Comparison of ENCODE assay signal across 1 cellular context in genomic region chr6:46653439-46653942, GRCh38.
TF ChIP-seq lines count a peak whose summit lies in the region.

No MANE protein-coding gene starts in this region.

TF ChIP-seq in GM12878, 131 proteins besides CTCF, POLR2A, EP300 and RAD21 (continued from another document):
- no peak for TF ChIP-seq IRF3 (IDR thresholded peaks at IDR 0.05)
- no peak for TF ChIP-seq NR2C1 (IDR thresholded peaks at IDR 0.05)
- TF ChIP-seq ZBTB40 (IDR thresholded peaks at IDR 0.05; ENCODE audit: borderline replicate concordance), result no peak
- TF ChIP-seq IRF4 (IDR thresholded peaks at IDR 0.05; ENCODE audit: low read depth, low read length), result no peak
- TF ChIP-seq BCLAF1 (IDR thresholded peaks at IDR 0.05), result no peak
- no peak for TF ChIP-seq ZNF592 (IDR thresholded peaks at IDR 0.05)
- TF ChIP-seq MXI1 (IDR thresholded peaks at IDR 0.05; ENCODE audit: low read depth, low read length), result no peak
- no peak for TF ChIP-seq CBX3 (IDR thresholded peaks at IDR 0.05; ENCODE audit: borderline replicate concordance, low read depth)
- no peak for TF ChIP-seq NFXL1 (IDR thresholded peaks at IDR 0.05; ENCODE audit: borderline replicate concordance)
- TF ChIP-seq SKIL (IDR thresholded peaks at IDR 0.05; ENCODE audit: low read depth, poor library complexity, severe bottlenecking), result no peak
- no peak for TF ChIP-seq ZSCAN29 (IDR thresholded peaks at IDR 0.05)
- TF ChIP-seq HCFC1 (IDR thresholded peaks at IDR 0.05; ENCODE audit: low read length), result no peak
